ENCODE assay signal across 8 cellular contexts in genomic region chr15:60479711-60480110, GRCh38. TPM values are rescaled to one million over a fixed set of nuclear protein-coding genes. Genes with fewer than 3 reads are reported as not detected.
DNase-seq lines count a peak whose midpoint lies in the region; ATAC-seq and TF ChIP-seq lines count a peak whose summit lies in the region.

No MANE protein-coding gene starts in this region.

- DNase-seq in GM20000 (ENCODE audit: low spot score) (peak; percentile 11), RWPE2 (ENCODE audit: low spot score) (no peak), epithelial cell of proximal tubule (ENCODE audit: low read depth) (no peak), renal cortical epithelial cell (ENCODE audit: low read depth) (peak; percentile 13), SW 1271 (lab: John Stamatoyannopoulos, UW) (no peak), cerebellum (ENCODE audit: low spot score) (no peak)

- H3K27me3 ChIP-seq in RWPE2 (ENCODE audit: insufficient read depth, poor library complexity, severe bottlenecking) = no peaks in the 10 kb centered on the region

- TF ChIP-seq CTCF in GM20000 (IDR thresholded peaks at IDR 0.05; ENCODE audit: extremely low read depth, missing control alignments) = no peak
- TF ChIP-seq CTCF in RWPE2 (IDR thresholded peaks at IDR 0.05; ENCODE audit: poor library complexity, severe bottlenecking) = no peak
- TF ChIP-seq CTCF in epithelial cell of proximal tubule (conservative IDR thresholded peaks at IDR 0.05; ENCODE audit: low read depth, low read length) = no peak

- no peaks in the 10 kb centered on the region for H3K9me3 ChIP-seq in RWPE2 (ENCODE audit: severe bottlenecking)

- peak overlapping the region; percentile 72 for H3K27ac ChIP-seq in RWPE2 (ENCODE audit: poor library complexity, severe bottlenecking)

- peaks cover 33% of the 10 kb centered on the region for H3K36me3 ChIP-seq in RWPE2 (ENCODE audit: low read depth)

- H3K4me3 ChIP-seq in RWPE2 (ENCODE audit: severe bottlenecking) (peak overlapping the region; percentile 74), epithelial cell of proximal tubule (ENCODE audit: low read depth, low read length) (peak overlapping the region; percentile 75)

- ATAC-seq in RWPE2 (ENCODE audit: low read depth) = no peak
- ATAC-seq in GM19395 (IDR thresholded peaks at IDR 0.05; ENCODE audit: unreplicated experiment) = no peak
- no peak for ATAC-seq in GM21526 (IDR thresholded peaks at IDR 0.05; ENCODE audit: low FRiP score, unreplicated experiment)

- H3K4me1 ChIP-seq in RWPE2 (ENCODE audit: insufficient read depth, poor library complexity, severe bottlenecking) = peaks cover 33% of the 10 kb centered on the region

RNA-seq across cellular contexts. Expression of gene ICE2, which starts 0.8 kb away (rescaled TPM):
- total RNA-seq in epithelial cell of proximal tubule (10.6 and 17.8 TPM in 2 replicates), renal cortical epithelial cell (15.5 and 52.8 TPM in 2 replicates), cerebellum (83.6 TPM)

Comparison
In these comparisons a context has a peak if more than half of its experiments do, and no peak if none do; other contexts are left out.
1. DNase-seq: peak in GM20000 (single experiment) and renal cortical epithelial cell (single experiment); none in RWPE2 (single experiment), epithelial cell of proximal tubule (single experiment), SW 1271 (0 of 2) and cerebellum (single experiment).